In the genomic region with DNA sequence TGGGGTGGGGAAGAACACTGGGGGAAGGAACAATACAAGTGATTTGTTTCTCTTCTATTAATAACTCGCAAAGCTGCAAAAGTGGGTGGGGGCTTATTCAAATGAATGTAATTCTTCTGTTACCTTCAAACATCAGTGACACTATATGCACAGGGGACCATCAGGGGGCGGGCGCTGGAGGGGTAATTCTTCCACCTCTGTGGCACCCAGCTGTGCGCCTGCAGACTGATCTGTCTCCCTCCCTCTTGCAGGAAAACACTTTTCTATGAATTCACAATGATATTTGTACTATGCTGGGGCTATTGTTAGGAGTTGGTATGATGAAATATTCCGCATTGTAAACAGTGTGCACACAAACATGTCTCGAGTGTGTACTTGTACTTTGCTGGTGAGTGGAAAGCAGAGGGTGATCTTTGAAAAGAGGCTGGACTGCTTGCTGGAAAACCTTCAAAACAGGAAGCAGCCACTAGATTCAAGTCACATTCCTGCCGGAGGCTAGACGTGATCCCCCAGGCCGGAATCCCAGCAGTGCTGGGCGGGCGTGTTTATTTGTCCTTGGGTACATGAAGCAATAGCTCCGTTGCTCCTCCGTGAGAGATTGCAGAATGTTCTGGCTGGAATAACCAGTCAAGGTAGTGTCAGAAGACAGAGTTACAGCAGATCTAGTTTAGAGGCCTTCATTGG, we compare ENCODE assay signal across 8 cellular contexts. TPM values are rescaled to one million over a fixed set of nuclear protein-coding genes. Genes with fewer than 3 reads are reported as not detected.
DNase-seq lines count a peak whose midpoint lies in the region; ATAC-seq and TF ChIP-seq lines count a peak whose summit lies in the region.

No MANE protein-coding gene starts in this region.

- CTCF ChIA-PET in GM10248 (lab: Yijun Ruan, JAX), result interaction anchor here (0.7 to 3.0 kb wide), 5 partner anchors 25 to 112 kb away, joined by 3 to 11 read pairs (median 4); no protein-coding TSS in a partner anchor

- no peaks in the 10 kb centered on the region for H3K36me3 ChIP-seq in Peyer's patch
- H3K36me3 ChIP-seq in psoas muscle (ENCODE audit: insufficient read depth in 1 of 2, low read depth in 1 of 2), result no peaks in the 10 kb centered on the region

- H3K27me3 ChIP-seq in Peyer's patch (no peaks in the 10 kb centered on the region), psoas muscle (ENCODE audit: insufficient read depth in 3 of 3, low read length in 2 of 3) (no peaks in the 10 kb centered on the region)

- H3K4me1 ChIP-seq in Peyer's patch (peaks cover 0 to 4% (median 2%) of the 10 kb centered on the region in 4 donors), psoas muscle (peaks cover 20% of the 10 kb centered on the region)

- no peak for TF ChIP-seq POLR2A in Peyer's patch (IDR thresholded peaks at IDR 0.05)

- no peak overlapping the region for H3K4me3 ChIP-seq in Peyer's patch
- H3K4me3 ChIP-seq in foreskin fibroblast (ENCODE audit: low read depth in 1 of 2, low read length in 2 of 2), result peak overlapping the region; percentile 1 to 9
- peak overlapping the region; percentile 43 for H3K4me3 ChIP-seq in psoas muscle

- intact Hi-C loops in psoas muscle (cut with DNase I), result no loop called here

- in situ Hi-C loops in GM13976 (cut with MboI; ENCODE audit: low sequenced_read_pairs, unreplicated experiment), result no loop called here

- 21 to 23% (median 21%) methylated on average over 13 of the region's 13 CpGs for WGBS in psoas muscle, 3 donors

- no peak for TF ChIP-seq CTCF in Peyer's patch (IDR thresholded peaks at IDR 0.05)
- no peak for TF ChIP-seq CTCF in foreskin fibroblast (IDR thresholded peaks at IDR 0.05; ENCODE audit: low read depth, low read length)
- TF ChIP-seq CTCF in psoas muscle (IDR thresholded peaks at IDR 0.05), result no peak
- no peak for TF ChIP-seq CTCF in GM13976 (IDR thresholded peaks at IDR 0.05; ENCODE audit: borderline replicate concordance, control extremely low read depth, extremely low read depth, insufficient read depth, missing control alignments)
- no peak for TF ChIP-seq CTCF in GM10248 (IDR thresholded peaks at IDR 0.05; ENCODE audit: control extremely low read depth, extremely low read depth, low read depth, missing control alignments)

- ATAC-seq in psoas muscle (peak; percentile 83 to 91 (median 88)), GM19452 (IDR thresholded peaks at IDR 0.05; ENCODE audit: unreplicated experiment) (no peak)

- no peaks in the 10 kb centered on the region for H3K9me3 ChIP-seq in Peyer's patch
- no peaks in the 10 kb centered on the region for H3K9me3 ChIP-seq in psoas muscle

- DNase-seq in DMS53 treated with DMSO at 0.1 percent for 48 hours (lab: John Stamatoyannopoulos, UW; ENCODE audit: unreplicated experiment) (peak; percentile 69), Peyer's patch (peak in 1 of 3 donors; percentile 74), foreskin fibroblast (peak; percentile 90 to 95), psoas muscle (peak; percentile 84 to 91), GM13976 (ENCODE audit: low spot score) (no peak), cerebellum (ENCODE audit: low spot score) (no peak), GM10248 (ENCODE audit: extremely low spot score) (no peak)

- H3K27ac ChIP-seq in Peyer's patch (peak overlapping the region; percentile 19 to 75 (median 59)), psoas muscle (peak overlapping the region; percentile 83)

- POLR2A ChIA-PET in GM10248 (lab: Yijun Ruan, JAX), result no interaction called here

RNA-seq across cellular contexts. Expression of a gene that starts 15.8 kb away (rescaled TPM):
- total RNA-seq in Peyer's patch (10 to 100 TPM; 26.7 to 58.7 (median 41.1) TPM), psoas muscle (100 to 1,000 TPM in 3 of 4 donors, 10 to 100 TPM in 1; 93.5 to 165 (median 151) TPM), cerebellum (31.1 TPM)
- polyA plus RNA-seq in psoas muscle, result 100 to 1,000 TPM in 2 of 3 donors, 10 to 100 TPM in 1; 85.9 to 210 (median 133) TPM

Comparison
In these comparisons a context has a peak if more than half of its experiments do, and no peak if none do; other contexts are left out.
1. DNase-seq: peak in DMS53 treated with DMSO at 0.1 percent for 48 hours (single experiment), foreskin fibroblast (2 of 2) and psoas muscle (2 of 2); none in GM13976 (single experiment), cerebellum (single experiment) and GM10248 (single experiment).
2. H3K4me3 ChIP-seq: peak in foreskin fibroblast (2 of 2) and psoas muscle (single experiment); none in Peyer's patch (0 of 4).